1 cellular context compared by ENCODE assay signal in genomic region chr19:1240925-1241324, GRCh38.
TF ChIP-seq lines count a peak whose summit lies in the region.

No MANE protein-coding gene starts in this region.

TF ChIP-seq in HepG2, 621 proteins besides CTCF, POLR2A, EP300 and RAD21:
- TF ChIP-seq TOE1 (CRISPR knock-in tag; IDR thresholded peaks at IDR 0.05) (no peak), ZNF513 (CRISPR knock-in tag; conservative IDR thresholded peaks at IDR 0.05) (no peak), ZNF501 (CRISPR knock-in tag; IDR thresholded peaks at IDR 0.05) (0 out of 2 replicates have a peak, but pooled peaks have one; percentile 10), ZNF343 (CRISPR knock-in tag; IDR thresholded peaks at IDR 0.05) (0 out of 2 replicates have a peak, but pooled peaks have one; percentile 17), GATAD1 (CRISPR knock-in tag; IDR thresholded peaks at IDR 0.05) (no peak), CEBPG (CRISPR knock-in tag; IDR thresholded peaks at IDR 0.05) (peak; percentile 47; the same call in 1 of the 2 replicates), LCORL (IDR thresholded peaks at IDR 0.05) (no peak), LCORL (CRISPR knock-in tag; IDR thresholded peaks at IDR 0.05) (peak; percentile 48; the same call in 1 of the 2 replicates), CEBPB (IDR thresholded peaks at IDR 0.05; ENCODE audit: borderline replicate concordance, low read depth, low read length) (peak; percentile 39; the same call in 1 of the 2 replicates), ZNF761 (CRISPR knock-in tag; conservative IDR thresholded peaks at IDR 0.05) (0 out of 2 replicates have a peak, but pooled peaks have one; percentile 16)
- TF ChIP-seq, protein P1, sequence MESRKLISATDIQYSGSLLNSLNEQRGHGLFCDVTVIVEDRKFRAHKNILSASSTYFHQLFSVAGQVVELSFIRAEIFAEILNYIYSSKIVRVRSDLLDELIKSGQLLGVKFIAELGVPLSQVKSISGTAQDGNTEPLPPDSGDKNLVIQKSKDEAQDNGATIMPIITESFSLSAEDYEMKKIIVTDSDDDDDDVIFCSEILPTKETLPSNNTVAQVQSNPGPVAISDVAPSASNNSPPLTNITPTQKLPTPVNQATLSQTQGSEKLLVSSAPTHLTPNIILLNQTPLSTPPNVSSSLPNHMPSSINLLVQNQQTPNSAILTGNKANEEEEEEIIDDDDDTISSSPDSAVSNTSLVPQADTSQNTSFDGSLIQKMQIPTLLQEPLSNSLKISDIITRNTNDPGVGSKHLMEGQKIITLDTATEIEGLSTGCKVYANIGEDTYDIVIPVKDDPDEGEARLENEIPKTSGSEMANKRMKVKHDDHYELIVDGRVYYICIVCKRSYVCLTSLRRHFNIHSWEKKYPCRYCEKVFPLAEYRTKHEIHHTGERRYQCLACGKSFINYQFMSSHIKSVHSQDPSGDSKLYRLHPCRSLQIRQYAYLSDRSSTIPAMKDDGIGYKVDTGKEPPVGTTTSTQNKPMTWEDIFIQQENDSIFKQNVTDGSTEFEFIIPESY (CRISPR knock-in tag; IDR thresholded peaks at IDR 0.05) = 0 out of 2 replicates have a peak, but pooled peaks have one; percentile 8
